In the genomic region with DNA sequence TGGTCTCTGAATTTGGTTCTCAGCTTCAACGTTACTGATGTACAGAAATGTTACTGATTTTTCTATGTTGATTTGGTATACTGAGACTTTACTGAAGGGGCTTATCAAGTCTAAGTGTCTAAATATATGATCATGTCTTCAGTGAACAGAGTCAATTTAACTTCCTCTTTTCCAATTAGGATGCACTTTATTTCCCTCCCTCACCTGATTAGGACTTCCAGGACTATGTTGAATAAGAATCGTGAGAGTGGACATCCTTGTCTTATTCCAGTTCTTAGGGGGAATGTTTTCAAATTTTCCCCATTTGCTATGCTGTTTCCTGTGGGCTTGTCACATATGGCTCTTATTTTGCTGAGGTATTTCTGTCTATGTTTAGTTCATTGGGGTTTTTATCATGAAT, we compare ENCODE assay signal across 29 cellular contexts.
"Had no signal": no experiment of that assay in that cellular context is flagged by ENCODE, and none has a peak within 500 bp of the region (broad histone marks: within the 10 kb centered on the region; RNA-seq: fewer than 3 reads in every experiment).

No MANE protein-coding gene starts in this region.

- H3K4me2 ChIP-seq: hepatocyte had no signal

- H3K4me1 ChIP-seq: colonic mucosa, esophagus muscularis mucosa, esophagus squamous epithelium, foreskin keratinocyte, gastrocnemius medialis, gastroesophageal sphincter, heart left ventricle, heart right ventricle had no signal

- H3K79me2 ChIP-seq: hepatocyte had no signal

- H3K9me3 ChIP-seq: colonic mucosa, gastrocnemius medialis had no signal

- H3K27ac ChIP-seq: colonic mucosa, coronary artery, dorsolateral prefrontal cortex, epithelial cell of prostate, esophagus muscularis mucosa, esophagus squamous epithelium, foreskin keratinocyte, gastrocnemius medialis, gastroesophageal sphincter, heart left ventricle, heart right ventricle, hepatocyte had no signal

- H2AFZ ChIP-seq: hepatocyte had no signal

- H3K4me3 ChIP-seq: colonic mucosa, coronary artery, dorsolateral prefrontal cortex, esophagus muscularis mucosa, esophagus squamous epithelium, gastrocnemius medialis, gastroesophageal sphincter, heart left ventricle, heart right ventricle, hepatocyte had no signal

- FAIRE-seq: colon, endometrium, endothelial cell of umbilical vein, frontal cortex had no signal

- H3K36me3 ChIP-seq: colonic mucosa, esophagus muscularis mucosa, esophagus squamous epithelium, gastrocnemius medialis, gastroesophageal sphincter, heart left ventricle, heart right ventricle had no signal

- H3K27me3 ChIP-seq: colonic mucosa, dorsolateral prefrontal cortex, esophagus muscularis mucosa, esophagus squamous epithelium, foreskin keratinocyte, gastrocnemius medialis, gastroesophageal sphincter, heart left ventricle, heart right ventricle, hepatocyte had no signal

- ATAC-seq: effector memory CD8-positive, alpha-beta T cell; esophagus mucosa; foreskin keratinocyte; gastrocnemius medialis; gastroesophageal sphincter; heart left ventricle; heart right ventricle had no signal

- DNase-seq: colonic mucosa; cortex of kidney; dermis blood vessel endothelial cell; dorsolateral prefrontal cortex; effector CD4-positive, alpha-beta T cell; effector CD8-positive, alpha-beta T cell; effector memory CD4-positive, alpha-beta T cell; effector memory CD8-positive, alpha-beta T cell; endodermal cell; erythroblast; esophagus squamous epithelium; foreskin fibroblast; foreskin keratinocyte; foreskin melanocyte; gastrocnemius medialis; glutamatergic neuron; head of caudate nucleus; heart left ventricle; heart right ventricle had no signal
